Comparison of ENCODE assay signal across 12 cellular contexts in the genomic region with DNA sequence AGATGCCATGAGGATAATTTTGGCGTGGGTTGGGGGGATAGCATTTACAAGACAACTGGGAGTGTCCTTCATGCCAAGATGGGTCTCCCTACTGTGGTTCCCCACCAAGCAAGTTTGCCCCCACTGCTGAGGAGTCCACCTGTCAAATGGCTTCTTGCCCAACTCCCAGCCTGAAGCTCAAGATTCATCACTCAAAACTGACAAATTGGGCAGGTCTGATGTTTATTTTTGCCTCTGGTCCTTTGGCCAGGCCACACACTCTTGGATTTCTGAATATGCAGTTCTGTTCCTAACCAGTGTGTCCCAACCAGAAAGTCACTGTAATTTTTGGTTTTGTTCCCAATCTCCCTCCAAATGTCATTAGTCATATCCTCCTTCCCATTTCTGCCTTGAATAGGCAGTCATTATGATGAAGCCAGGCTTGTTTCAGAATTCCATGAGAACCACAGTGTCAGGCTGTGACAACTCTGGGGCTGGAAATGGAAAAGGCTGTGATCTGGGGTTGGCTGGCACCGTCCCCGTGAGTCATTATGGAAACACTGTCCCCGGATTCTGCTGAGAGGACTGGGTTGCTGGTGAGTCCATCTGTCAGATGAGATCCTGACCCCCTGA. TPM values are rescaled to one million over a fixed set of nuclear protein-coding genes. Genes with fewer than 3 reads are reported as not detected.
DNase-seq lines count a peak whose midpoint lies in the region; ATAC-seq, FAIRE-seq and TF ChIP-seq lines count a peak whose summit lies in the region.
"Had no signal": no experiment of that assay in that cellular context is flagged by ENCODE, and none has a peak within 500 bp of the region (broad histone marks: within the 10 kb centered on the region; RNA-seq: fewer than 3 reads in every experiment).

No MANE protein-coding gene starts in this region.

- no peaks in the 10 kb centered on the region for H3K27me3 ChIP-seq in bronchial epithelial cell (ENCODE audit: control insufficient read depth, insufficient read depth, low read length)
- H3K27me3 ChIP-seq in spleen (replicated peaks in 1 of 7) = no peaks in the 10 kb centered on the region
- H3K27me3 ChIP-seq in testis = no peaks in the 10 kb centered on the region
- H3K27me3 ChIP-seq: neural progenitor cell had no signal

- intact Hi-C loops in spleen (cut with DNase I; ENCODE audit: low total_unique reads) = no loop called here
- intact Hi-C loops in testis (cut with DNase I; ENCODE audit: low total_unique reads) = no loop called here

- ATAC-seq in GM19452 (IDR thresholded peaks at IDR 0.05; ENCODE audit: unreplicated experiment) (no peak), HG03378 (IDR thresholded peaks at IDR 0.05; ENCODE audit: unreplicated experiment) (no peak)

- H3K4me1 ChIP-seq in spleen = peaks cover 0 to 5% (median 0%) of the 10 kb centered on the region in 6 donors
- no peaks in the 10 kb centered on the region for H3K4me1 ChIP-seq in testis
- H3K4me1 ChIP-seq: neural progenitor cell had no signal

- TF ChIP-seq CTCF in bronchial epithelial cell (IDR thresholded peaks at IDR 0.05; ENCODE audit: insufficient read depth, low read length, severe bottlenecking) (no peak), spleen (IDR thresholded peaks at IDR 0.05 in 8 of 11, conservative IDR thresholded peaks at IDR 0.05 in 3 of 11) (peak in 1 of 11 experiments; percentile 18), testis (IDR thresholded peaks at IDR 0.05) (no peak), GM10266 (IDR thresholded peaks at IDR 0.05; ENCODE audit: control insufficient read depth, insufficient read depth, low read depth, missing control alignments) (no peak)

- H3K9me3 ChIP-seq in spleen = peaks cover 0 to 4% (median 0%) of the 10 kb centered on the region in 8 donors
- H3K9me3 ChIP-seq in testis = no peaks in the 10 kb centered on the region

- no peaks in the 10 kb centered on the region for H3K36me3 ChIP-seq in bronchial epithelial cell (ENCODE audit: control insufficient read depth, insufficient read depth, low read length)
- H3K36me3 ChIP-seq in spleen = no peaks in the 10 kb centered on the region
- no peaks in the 10 kb centered on the region for H3K36me3 ChIP-seq in testis (ENCODE audit: low read depth, missing control alignments)
- H3K36me3 ChIP-seq: neural progenitor cell had no signal

- peak; percentile 32 for FAIRE-seq in bronchial epithelial cell (lab: Jason Lieb, UNC)

- H3K4me3 ChIP-seq in bronchial epithelial cell (ENCODE audit: low read depth, low read length) (no peak overlapping the region), spleen (no peak overlapping the region), testis (no peak overlapping the region)
- H3K4me3 ChIP-seq: neural progenitor cell had no signal

- TF ChIP-seq POLR2A in spleen (IDR thresholded peaks at IDR 0.05) (no peak), testis (IDR thresholded peaks at IDR 0.05) (no peak)

- H3K27ac ChIP-seq in spleen = peak overlapping the region in 5 of 8 donors; percentile 12 to 69 (median 52)
- no peak overlapping the region for H3K27ac ChIP-seq in testis
- H3K27ac ChIP-seq: neural progenitor cell had no signal

- WGBS in spleen, 5 donors = 68 to 95% (median 79%) methylated on average over 4 of the region's 4 CpGs
- 73 to 82% methylated on average over 4 of the region's 4 CpGs for WGBS in testis, 2 donors

- peak; percentile 71 for DNase-seq in HS-5 (ENCODE audit: low read depth)
- DNase-seq in bronchial epithelial cell (ENCODE audit: low read depth) = peak; percentile 55
- DNase-seq in hypothalamus (lab: John Stamatoyannopoulos, UW) = peak in 29 of 51 donors; percentile 6 to 59 (median 22)
- DNase-seq in spleen = peak; percentile 58
- DNase-seq in testis = no peak
- DNase-seq in GM10266 (ENCODE audit: extremely low spot score) = no peak
- DNase-seq: activated CD4-positive, alpha-beta T cell treated with anti-CD3 and anti-CD28 coated beads, Interleukin-2, amount 50 U/mL, for 4 hours; endodermal cell; GDM1 had no signal

RNA-seq across cellular contexts. Expression of gene MEF2A, which starts 29.3 kb away (rescaled TPM):
- total RNA-seq in bronchial epithelial cell = 11.1 and 13.4 TPM in 2 replicates
- 100 to 1,000 TPM in 3 of 7 donors, 10 to 100 TPM in 4; 74.2 to 143 (median 96.4) TPM for total RNA-seq in spleen
- polyA plus RNA-seq in spleen = 10 to 100 TPM; 21.9 to 27.8 (median 27.2) TPM
- total RNA-seq in testis = 10 to 100 TPM; 67.9 to 68.9 TPM
- 33.7 TPM for polyA plus RNA-seq in testis (ENCODE audit: insufficient read depth, low read depth, low replicate concordance)

Comparison
In these comparisons a context has a peak if more than half of its experiments do, and no peak if none do; other contexts are left out.
1. DNase-seq: peak in HS-5 (single experiment), bronchial epithelial cell (single experiment), hypothalamus (29 of 51) and spleen (single experiment); none in testis (single experiment) and GM10266 (single experiment).
2. H3K27ac ChIP-seq: peak in spleen (5 of 8); none in testis (0 of 2).